ENCODE assay signal across 8 cellular contexts in genomic region chr18:9474983-9475642, GRCh38. TPM values are rescaled to one million over a fixed set of nuclear protein-coding genes. Genes with fewer than 3 reads are reported as not detected.
A peak's percentile ranks its signal among the peaks of the same experiment; 100 is the strongest.
DNase-seq lines count a peak whose midpoint lies in the region; ATAC-seq and TF ChIP-seq lines count a peak whose summit lies in the region.

Gene RALBP1, plus strand, starts transcription at chr18:9475513. Its CDS starts 37,533 bp downstream, at chr18:9513046.

- peaks cover 8 to 17% (median 14%) of the 10 kb centered on the region in 3 donors for H3K27me3 Mint-ChIP-seq in immature natural killer cell (ENCODE audit: low read depth in 3 of 3)

- peak; percentile 94 for ATAC-seq in HG03196 (IDR thresholded peaks at IDR 0.05; ENCODE audit: unreplicated experiment)

- TF ChIP-seq POLR2A in GM18951 (IDR thresholded peaks at IDR 0.05; ENCODE audit: extremely low read depth, insufficient read depth, insufficient read length): peak; percentile 89

- in situ Hi-C loops in GM18951 (cut with MboI; ENCODE audit: low sequenced_read_pairs, unreplicated experiment): no loop called here

- peak within 1 kb of the TSS; percentile 91 to 97 (median 96) for H3K27ac Mint-ChIP-seq in immature natural killer cell

- H3K4me1 Mint-ChIP-seq in immature natural killer cell: peaks cover 28 to 38% of the 10 kb centered on the region in 2 donors

- DNase-seq in AG08396 (ENCODE audit: low spot score): peak; percentile 99
- peak; percentile 99 for DNase-seq in NCI-H226
- peak; percentile 93 to 96 (median 96) for DNase-seq in activated CD4-positive, CD25-positive, alpha-beta regulatory T cell (lab: John Stamatoyannopoulos, UW)
- DNase-seq in central memory CD4-positive, alpha-beta T cell: peak; percentile 97
- DNase-seq in immature natural killer cell: peak; percentile 98
- DNase-seq in smooth muscle cell of the brain vasculature (ENCODE audit: low read depth, low spot score): peak; percentile 100

- H3K36me3 Mint-ChIP-seq in immature natural killer cell: peaks cover 4 to 7% (median 6%) of the 10 kb centered on the region in 3 donors

- H3K9me3 Mint-ChIP-seq in immature natural killer cell: peaks cover 0 to under 1% (median 0%) of the 10 kb centered on the region in 6 donors

- H3K4me3 Mint-ChIP-seq in immature natural killer cell: peak within 1 kb of the TSS; percentile 96 to 98 (median 98)

RNA-seq across cellular contexts. Expression of gene RALBP1, which starts in this region (rescaled TPM):
- polyA plus RNA-seq in immature natural killer cell: 10 to 100 TPM; 47.8 to 71.2 (median 50.1) TPM

Comparison
In these comparisons a context has a peak if more than half of its experiments do, and no peak if none do; other contexts are left out.
1. Peak in every context shown above with its lines: DNase-seq and ATAC-seq.